22 cellular contexts compared by ENCODE assay signal in genomic region chr12:125100551-125101434, GRCh38. TPM values are rescaled to one million over a fixed set of nuclear protein-coding genes. Genes with fewer than 3 reads are reported as not detected.
DNase-seq lines count a peak whose midpoint lies in the region; ATAC-seq, FAIRE-seq and TF ChIP-seq lines count a peak whose summit lies in the region.
"Had no signal": no experiment of that assay in that cellular context is flagged by ENCODE, and none has a peak within 500 bp of the region (broad histone marks: within the 10 kb centered on the region; RNA-seq: fewer than 3 reads in every experiment).

No MANE protein-coding gene starts in this region.

- no CpG with 5 or more reads among the region's 9 CpGs for whole genome bisulfite sequencing in trophoblast cell (ENCODE audit: extremely low coverage, insufficient coverage, insufficient read length)
- WGBS in smooth muscle cell (ENCODE audit: low lambda C conversion rate): 90% methylated on average over 9 of the region's 9 CpGs

- peak; percentile 60 for DNase-seq in D721Med (ENCODE audit: insufficient read length, low spot score)
- DNase-seq in NCI-H146 treated with DMSO at 0.1 percent for 48 hours (lab: John Stamatoyannopoulos, UW; ENCODE audit: unreplicated experiment): peak; percentile 23
- no peak for DNase-seq in mucosa of descending colon
- DNase-seq in trophoblast cell: no peak
- no peak for DNase-seq in H4 (ENCODE audit: low spot score)
- no peak for DNase-seq in smooth muscle cell (lab: John Stamatoyannopoulos, UW; ENCODE audit: unreplicated experiment)
- DNase-seq: activated CD4-positive, alpha-beta T cell treated with anti-CD3 and anti-CD28 coated beads, Interleukin-2, amount 50 U/mL, for 1 hour; activated CD8-positive, alpha-beta memory T cell treated with anti-CD3 and anti-CD28 coated beads, Interleukin-2, amount 50 U/mL, for 48 hours; activated gamma-delta T cell; AML-193; erythroblast; naive thymus-derived CD4-positive, alpha-beta T cell; NCI-H526; right lobe of liver; SIG-M5; stimulated activated naive B cell treated with anti-CD40 and anti-IgM and Interleukin-4, amounts not matched to agents 10 μg/mL and 1 μg/mL and 100 μg/mL, for 72 hours; T-helper 1 cell had no signal

- H3K27ac ChIP-seq in trophoblast cell (ENCODE audit: low read depth, low read length): no peak overlapping the region
- no peak overlapping the region for H3K27ac ChIP-seq in smooth muscle cell (ENCODE audit: low read depth)
- H3K27ac ChIP-seq: cardiac muscle cell, right lobe of liver had no signal

- no peak overlapping the region for H3K9ac ChIP-seq in trophoblast cell (ENCODE audit: low read length)
- no peak overlapping the region for H3K9ac ChIP-seq in smooth muscle cell (ENCODE audit: low read depth)

- no peak overlapping the region for H3K18ac ChIP-seq in trophoblast cell (ENCODE audit: low read length)

- H3K9me3 ChIP-seq in mucosa of descending colon (no peaks in the 10 kb centered on the region), trophoblast cell (ENCODE audit: insufficient read depth, low read depth, low read length) (no peaks in the 10 kb centered on the region), smooth muscle cell (replicated peaks; ENCODE audit: low read depth) (no peaks in the 10 kb centered on the region)
- H3K9me3 ChIP-seq: right lobe of liver had no signal

- H3K27me3 ChIP-seq in trophoblast cell (ENCODE audit: insufficient read depth, low read length) (no peaks in the 10 kb centered on the region), smooth muscle cell (ENCODE audit: low read depth) (no peaks in the 10 kb centered on the region)
- H3K27me3 ChIP-seq: cardiac muscle cell, right lobe of liver had no signal

- H4K20me1 ChIP-seq in smooth muscle cell (ENCODE audit: low read depth): peaks cover 38% of the 10 kb centered on the region

- no peak overlapping the region for H4K91ac ChIP-seq in trophoblast cell (ENCODE audit: low read depth, low read length)

- no peak overlapping the region for H2BK120ac ChIP-seq in trophoblast cell (ENCODE audit: insufficient read depth, low read length, poor library complexity)

- H3K4me3 ChIP-seq in mucosa of descending colon: no peak overlapping the region
- no peak overlapping the region for H3K4me3 ChIP-seq in trophoblast cell (ENCODE audit: low read depth, low read length)
- no peak overlapping the region for H3K4me3 ChIP-seq in smooth muscle cell
- H3K4me3 ChIP-seq: cardiac muscle cell, K562, right lobe of liver had no signal

- intact Hi-C loops in mucosa of descending colon (cut with DNase I, micrococcal nuclease): no loop called here

- no peak overlapping the region for H2AK5ac ChIP-seq in trophoblast cell (ENCODE audit: low read length)

- no peak for FAIRE-seq in D721Med (lab: Jason Lieb, UNC)
- FAIRE-seq: G401.6 had no signal

- H3K4me2 ChIP-seq in trophoblast cell (ENCODE audit: low read length): no peak overlapping the region
- no peak overlapping the region for H3K4me2 ChIP-seq in smooth muscle cell

- no peaks in the 10 kb centered on the region for H3F3A ChIP-seq in smooth muscle cell (ENCODE audit: low read depth)

- H3K79me2 ChIP-seq in trophoblast cell (ENCODE audit: control insufficient read depth, insufficient read depth, low read length, poor library complexity): no peaks in the 10 kb centered on the region
- H3K79me2 ChIP-seq in smooth muscle cell (ENCODE audit: low read depth): no peaks in the 10 kb centered on the region

- no peaks in the 10 kb centered on the region for H3K79me1 ChIP-seq in trophoblast cell (ENCODE audit: low read length)

- ATAC-seq in esophagus mucosa (peak; percentile 65), mucosa of descending colon (peak; percentile 23)
- ATAC-seq: HCT116; K562; naive thymus-derived CD4-positive, alpha-beta T cell; stimulated activated naive B cell treated with anti-CD40 and anti-IgM and Interleukin-4, amounts not matched to agents 10 μg/mL and 1 μg/mL and 100 μg/mL, for 72 hours had no signal

- no peak overlapping the region for H4K8ac ChIP-seq in trophoblast cell (ENCODE audit: low read depth, low read length)

- no peak for TF ChIP-seq CTCF in D721Med (IDR thresholded peaks at IDR 0.05; ENCODE audit: insufficient read depth, missing control alignments)
- no peak for TF ChIP-seq CTCF in mucosa of descending colon (IDR thresholded peaks at IDR 0.05)
- TF ChIP-seq CTCF in smooth muscle cell (IDR thresholded peaks at IDR 0.05; ENCODE audit: borderline replicate concordance, insufficient read depth, poor library complexity, severe bottlenecking): no peak

- no peak overlapping the region for H2BK5ac ChIP-seq in trophoblast cell (ENCODE audit: low read depth, low read length, poor library complexity)

- H3K4me1 ChIP-seq in mucosa of descending colon (ENCODE audit: low read depth): no peaks in the 10 kb centered on the region
- no peaks in the 10 kb centered on the region for H3K4me1 ChIP-seq in trophoblast cell (ENCODE audit: control insufficient read depth in 1 of 2, insufficient read depth in 2 of 2, low read length in 2 of 2)
- peaks cover 5% of the 10 kb centered on the region for H3K4me1 ChIP-seq in smooth muscle cell (ENCODE audit: low read depth)
- H3K4me1 ChIP-seq: right lobe of liver had no signal

- no peak overlapping the region for H3K4ac ChIP-seq in trophoblast cell (ENCODE audit: low read depth, low read length)

- H2AFZ ChIP-seq in trophoblast cell (ENCODE audit: insufficient read depth, low read length, poor library complexity) (no peak overlapping the region), smooth muscle cell (ENCODE audit: low read depth) (no peak overlapping the region)

- H3K36me3 ChIP-seq in mucosa of descending colon (ENCODE audit: low read depth) (no peaks in the 10 kb centered on the region), trophoblast cell (ENCODE audit: control insufficient read depth in 1 of 2, insufficient read depth in 2 of 2, low read length in 2 of 2) (peaks cover 4 to 20% of the 10 kb centered on the region in 2 experiments), smooth muscle cell (ENCODE audit: low read depth) (no peaks in the 10 kb centered on the region)

- H3K14ac ChIP-seq in trophoblast cell (ENCODE audit: low read length): no peak overlapping the region

- H4K12ac ChIP-seq in trophoblast cell (ENCODE audit: low read depth, low read length): no peak overlapping the region

- H3K23ac ChIP-seq in trophoblast cell (ENCODE audit: low read length): no peak overlapping the region

- H2BK12ac ChIP-seq in trophoblast cell (ENCODE audit: low read length): no peak overlapping the region

RNA-seq across cellular contexts. Expression of gene AACS, which starts 35.6 kb away (rescaled TPM):
- 51.8 TPM for total RNA-seq in esophagus mucosa
- total RNA-seq in mucosa of descending colon: 10 to 100 TPM; 29.0 to 58.4 (median 39.0) TPM
- 10.6 and 10.7 TPM in 2 replicates for polyA plus RNA-seq in trophoblast cell (2013)
- total RNA-seq in H4 (2014; rRNA removed; shearing (Covaris generic)): 21.4 and 26.6 TPM in 2 replicates
- total RNA-seq in smooth muscle cell: 6.5 and 8.0 TPM in 2 replicates
- 15.6 and 20.0 TPM in 2 replicates for polyA plus RNA-seq in smooth muscle cell

Comparison
In these comparisons a context has a peak if more than half of its experiments do, and no peak if none do; other contexts are left out.
1. DNase-seq: peak in D721Med (single experiment) and NCI-H146 treated with DMSO at 0.1 percent for 48 hours (single experiment); none in mucosa of descending colon (0 of 3), trophoblast cell (0 of 2), H4 (single experiment) and smooth muscle cell (single experiment).